ENCODE assay signal across 8 cellular contexts in the genomic region with DNA sequence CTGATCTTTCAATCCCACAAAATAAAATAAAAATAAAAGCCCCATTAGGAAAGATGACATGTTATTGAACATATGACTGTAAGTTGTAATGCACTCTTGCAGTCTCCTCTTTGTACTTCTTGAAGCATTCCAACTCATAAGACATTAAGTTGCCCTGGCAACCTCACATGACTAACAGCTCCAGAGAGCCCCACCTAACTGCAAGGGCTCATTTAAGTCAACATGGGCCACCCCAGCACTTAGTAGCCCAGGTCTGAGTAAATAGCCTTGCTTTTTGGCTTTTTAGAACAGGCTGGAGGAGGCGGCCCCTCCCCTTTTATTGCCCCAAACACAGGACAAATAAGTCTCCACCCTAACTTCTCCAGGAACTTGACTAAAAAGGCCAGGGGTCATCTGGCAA.
DNase-seq lines count a peak whose midpoint lies in the region; ATAC-seq and TF ChIP-seq lines count a peak whose summit lies in the region.

No MANE protein-coding gene starts in this region.

- H3K36me3 ChIP-seq in adipocyte (ENCODE audit: control insufficient read depth, insufficient read depth, low read length, severe bottlenecking) (no peaks in the 10 kb centered on the region), hepatocyte (replicated peaks; ENCODE audit: insufficient read depth, low read depth) (no peaks in the 10 kb centered on the region), stomach (no peaks in the 10 kb centered on the region)

- H3K9ac ChIP-seq in adipocyte (ENCODE audit: low read length): peak overlapping the region; percentile 84

- H3K4me3 ChIP-seq in AG04450 (ENCODE audit: low read depth, low read length) (peak overlapping the region; percentile 47; the same call in 1 of the 2 replicates), HFF-Myc (replicated peaks; ENCODE audit: low read depth, low read length) (no peak overlapping the region; the same call in 1 of the 2 replicates), adipocyte (ENCODE audit: low read length) (peak overlapping the region; percentile 80), hepatocyte (no peak overlapping the region), stomach (peak overlapping the region; percentile 12 to 29 (median 13))

- TF ChIP-seq EP300 in stomach (IDR thresholded peaks at IDR 0.05): no peak

- peaks cover 38% of the 10 kb centered on the region for H3K4me1 ChIP-seq in adipocyte (ENCODE audit: control insufficient read depth, insufficient read depth, low read length)
- peaks cover 42% of the 10 kb centered on the region for H3K4me1 ChIP-seq in hepatocyte (ENCODE audit: insufficient read depth)
- H3K4me1 ChIP-seq in stomach: peaks cover 27 to 53% (median 38%) of the 10 kb centered on the region in 4 donors

- no peak for TF ChIP-seq POLR2A in stomach (IDR thresholded peaks at IDR 0.05)

- CTCF ChIA-PET in AG04450 (lab: Charles Lee): no interaction called here

- no peak for TF ChIP-seq CTCF in AG04450 (IDR thresholded peaks at IDR 0.05; ENCODE audit: low read depth, low read length)
- no peak for TF ChIP-seq CTCF in HFF-Myc (IDR thresholded peaks at IDR 0.05; ENCODE audit: low read depth, low read length, missing control alignments)
- no peak for TF ChIP-seq CTCF in hepatocyte (IDR thresholded peaks at IDR 0.05; ENCODE audit: poor library complexity)
- no peak for TF ChIP-seq CTCF in stomach (IDR thresholded peaks at IDR 0.05)

- ATAC-seq in GM18873 (IDR thresholded peaks at IDR 0.05; ENCODE audit: low FRiP score, unreplicated experiment): no peak
- ATAC-seq in GM18907 (IDR thresholded peaks at IDR 0.05; ENCODE audit: unreplicated experiment): no peak

- POLR2A ChIA-PET in AG04450 (lab: Yijun Ruan, JAX): interaction anchor here (0.6 to 1.1 kb wide), 4 partner anchors 182 to 290 kb away, joined by 3 to 8 read pairs (median 4); no protein-coding TSS in a partner anchor

- no peaks in the 10 kb centered on the region for H4K20me1 ChIP-seq in hepatocyte (ENCODE audit: insufficient read depth, poor library complexity, severe bottlenecking)

- H3K4me2 ChIP-seq in hepatocyte: peak overlapping the region; percentile 71

- intact Hi-C loops in stomach (cut with DNase I; ENCODE audit: low total_unique reads): no loop called here

- H3K9me3 ChIP-seq in AG04450 (ENCODE audit: control insufficient read depth, insufficient read depth, low read length) (no peaks in the 10 kb centered on the region), adipocyte (ENCODE audit: control insufficient read depth, low read length) (no peaks in the 10 kb centered on the region), hepatocyte (ENCODE audit: low read depth) (no peaks in the 10 kb centered on the region), stomach (no peaks in the 10 kb centered on the region)

- H3K9me2 ChIP-seq in hepatocyte (replicated peaks; ENCODE audit: insufficient read depth): no peaks in the 10 kb centered on the region

- H2AFZ ChIP-seq in hepatocyte: peak overlapping the region; percentile 3

- H3K27ac ChIP-seq in AG04450 (ENCODE audit: low read depth, low read length): peak overlapping the region; percentile 75
- peak overlapping the region; percentile 89 for H3K27ac ChIP-seq in hepatocyte
- H3K27ac ChIP-seq in stomach: peak overlapping the region in 4 of 5 donors; percentile 59 to 93 (median 78)

- no peaks in the 10 kb centered on the region for H3K27me3 ChIP-seq in AG04450 (ENCODE audit: control insufficient read depth, insufficient read depth, low read length)
- H3K27me3 ChIP-seq in adipocyte (replicated peaks; ENCODE audit: control insufficient read depth, insufficient read depth, low read length): no peaks in the 10 kb centered on the region
- H3K27me3 ChIP-seq in hepatocyte: no peaks in the 10 kb centered on the region
- H3K27me3 ChIP-seq in stomach: no peaks in the 10 kb centered on the region

- no peak for DNase-seq in AG04450 (ENCODE audit: low read depth, low spot score)
- DNase-seq in HFF-Myc (ENCODE audit: extremely low read depth, low read depth): peak; percentile 88
- peak; percentile 80 for DNase-seq in adipocyte (ENCODE audit: low read depth)
- DNase-seq in hepatocyte (ENCODE audit: low spot score): peak; percentile 81
- peak; percentile 47 for DNase-seq in stomach
- no peak for DNase-seq in DMS153 treated with DMSO at 0.1 percent for 48 hours (lab: John Stamatoyannopoulos, UW; ENCODE audit: unreplicated experiment)

- H3K79me2 ChIP-seq in hepatocyte: no peaks in the 10 kb centered on the region

- WGBS in hepatocyte (ENCODE audit: low lambda C conversion rate, missing lambda C conversion rate): 21% methylated on average over 1 of the region's 1 CpG
- WGBS in stomach, 5 donors: 28 to 56% (median 34%) methylated on average over 1 of the region's 1 CpG

Comparison
In these comparisons a context has a peak if more than half of its experiments do, and no peak if none do; other contexts are left out.
1. DNase-seq: peak in HFF-Myc (single experiment), adipocyte (single experiment), hepatocyte (single experiment) and stomach (single experiment); none in AG04450 (single experiment) and DMS153 treated with DMSO at 0.1 percent for 48 hours (single experiment).
2. H3K4me3 ChIP-seq: peak in AG04450 (single experiment), adipocyte (single experiment) and stomach (4 of 4); none in HFF-Myc (single experiment) and hepatocyte (single experiment).
3. Peak in every context shown above with its lines, with median percentiles within 50 percentile points of each other: H3K27ac ChIP-seq.